Comparison of ENCODE assay signal across 1 cellular context in the genomic region with DNA sequence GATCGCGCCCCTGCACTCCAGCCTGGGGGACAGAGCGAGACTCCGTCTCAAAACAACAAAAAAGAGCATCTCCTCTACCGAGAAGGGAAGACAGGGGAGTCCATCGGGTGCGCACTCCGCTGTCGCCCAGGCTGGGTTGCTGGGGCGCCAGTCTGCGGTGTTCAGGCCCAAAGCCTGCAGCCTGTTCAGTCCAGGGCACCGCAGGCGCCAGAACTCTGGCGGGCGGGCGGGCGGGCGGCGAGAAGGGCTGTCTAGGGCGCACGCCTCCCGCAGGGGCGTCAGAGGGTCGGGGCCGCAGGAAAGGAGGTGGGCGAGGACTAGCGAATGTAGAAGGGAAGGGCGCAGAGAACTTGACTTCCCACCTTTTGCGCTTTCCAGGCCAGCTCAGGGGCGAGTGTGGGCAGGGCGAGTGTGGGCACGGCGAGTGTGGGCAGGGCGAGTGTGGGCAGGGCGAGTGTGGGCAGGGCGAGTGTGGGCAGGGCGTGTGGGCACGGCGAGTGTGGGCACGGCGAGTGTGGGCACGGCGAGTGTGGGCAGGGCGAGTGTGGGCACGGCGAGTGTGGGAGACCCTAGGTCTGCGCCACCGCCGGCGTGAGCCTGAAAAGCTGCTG.
TF ChIP-seq lines count a peak whose summit lies in the region.

No MANE protein-coding gene starts in this region.

TF ChIP-seq in H1, 55 proteins besides CTCF, POLR2A, EP300 and RAD21:
- TF ChIP-seq CHD1 (IDR thresholded peaks at IDR 0.05; ENCODE audit: low read depth, low read length) (no peak), RNF2 (IDR thresholded peaks at IDR 0.05; ENCODE audit: borderline replicate concordance, low read depth, low read length, missing control alignments, poor library complexity, severe bottlenecking) (no peak), SUZ12 (IDR thresholded peaks at IDR 0.05; ENCODE audit: low read length) (no peak)
